In genomic region chr2:58387701-58388100, GRCh38 we compare ENCODE assay signal across 24 cellular contexts.
A peak's percentile ranks its signal among the peaks of the same experiment; 100 is the strongest.
DNase-seq lines count a peak whose midpoint lies in the region; ATAC-seq and TF ChIP-seq lines count a peak whose summit lies in the region.
"Had no signal": no experiment of that assay in that cellular context is flagged by ENCODE, and none has a peak within 500 bp of the region (broad histone marks: within the 10 kb centered on the region; RNA-seq: fewer than 3 reads in every experiment).

No MANE protein-coding gene starts in this region.

- H2BK120ac ChIP-seq in neuronal stem cell (ENCODE audit: low read depth, low read length): no peak overlapping the region

- H3K27me3 Mint-ChIP-seq in activated CD4-positive, alpha-beta memory T cell treated with anti-CD3 and anti-CD28 coated beads for 36 hours: peaks cover under 1% of the 10 kb centered on the region
- H3K27me3 Mint-ChIP-seq: CD4-positive, CD25-positive, alpha-beta regulatory T cell had no signal

- DNase-seq in PC-3: peak; percentile 82
- DNase-seq in mammary epithelial cell: peak; percentile 38
- DNase-seq in neuronal stem cell (ENCODE audit: low spot score): no peak
- no peak for DNase-seq in T1000 (lab: John Stamatoyannopoulos, UW)
- DNase-seq in lower leg skin (ENCODE audit: low spot score in 2 of 2): no peak
- no peak for DNase-seq in activated CD4-positive, alpha-beta memory T cell treated with anti-CD3 and anti-CD28 coated beads for 36 hours
- no peak for DNase-seq in anterior cingulate cortex (lab: John Stamatoyannopoulos, UW)
- DNase-seq: CD4-positive, CD25-positive, alpha-beta regulatory T cell; GOT3; HFFc6; Kasumi-1; MG63; NCI-H1105 treated with DMSO at 0.1 percent for 48 hours; NCI-H146; NCI-H1930; NCI-H2107; NCI-H446; NCI-H524 treated with DMSO at 0.1 percent for 48 hours; NCI-H774; SHP77 had no signal

- 41% methylated on average over 1 of the region's 1 CpG for WGBS in mammary epithelial cell (ENCODE audit: low coverage, missing lambda C conversion rate)
- no CpG with 5 or more reads among the region's 1 CpG for WGBS in neuronal stem cell (ENCODE audit: extremely low coverage in 2 of 2, insufficient read length in 2 of 2, insufficient replicate concordance in 1 of 2), 2 donors
- WGBS in lower leg skin, 2 donors: 68 to 88% methylated on average over 1 of the region's 1 CpG

- no peak for TF ChIP-seq POLR2A in lower leg skin (IDR thresholded peaks at IDR 0.05)

- no peak overlapping the region for H3K18ac ChIP-seq in neuronal stem cell (ENCODE audit: low read length)

- H4K20me1 ChIP-seq in PC-3 (ENCODE audit: low read length) (no peaks in the 10 kb centered on the region), mammary epithelial cell (ENCODE audit: insufficient read depth, low read length) (no peaks in the 10 kb centered on the region)
- H4K20me1 ChIP-seq: BLaER1 had no signal

- H3K36me3 ChIP-seq in ES-I3 (ENCODE audit: insufficient read depth, low read length): no peaks in the 10 kb centered on the region
- H3K36me3 ChIP-seq in PC-3 (ENCODE audit: low read depth, low read length): no peaks in the 10 kb centered on the region
- no peaks in the 10 kb centered on the region for H3K36me3 ChIP-seq in mammary epithelial cell (ENCODE audit: insufficient read depth, low read length)
- no peaks in the 10 kb centered on the region for H3K36me3 ChIP-seq in neuronal stem cell (replicated peaks in 1 of 2; ENCODE audit: control insufficient read depth in 2 of 2, insufficient read depth in 2 of 2, low read length in 2 of 2)
- H3K36me3 ChIP-seq: BLaER1, HAP-1, MG63 had no signal

- no peak overlapping the region for H4K8ac ChIP-seq in neuronal stem cell (ENCODE audit: low read depth, low read length)

- CTCF ChIA-PET in PC-3 (lab: Charles Lee): no interaction called here
- CTCF ChIA-PET in mammary epithelial cell (lab: Charles Lee; ENCODE audit: low non-redundant PET): no interaction called here
- CTCF ChIA-PET in activated CD4-positive, alpha-beta memory T cell treated with anti-CD3 and anti-CD28 coated beads for 36 hours (lab: Charles Lee): no interaction called here

- no peak overlapping the region for H3K27ac Mint-ChIP-seq in activated CD4-positive, alpha-beta memory T cell treated with anti-CD3 and anti-CD28 coated beads for 36 hours
- H3K27ac Mint-ChIP-seq: CD4-positive, CD25-positive, alpha-beta regulatory T cell; HFFc6 had no signal

- no peak overlapping the region for H3K14ac ChIP-seq in neuronal stem cell (ENCODE audit: low read length)

- H2BK15ac ChIP-seq in neuronal stem cell (ENCODE audit: low read length): no peak overlapping the region

- H3F3A ChIP-seq in PC-3 (ENCODE audit: low read length, unreplicated experiment): no peaks in the 10 kb centered on the region

- H3K9me3 ChIP-seq in ES-I3 (ENCODE audit: control insufficient read depth, insufficient read depth, low read length) (no peaks in the 10 kb centered on the region), PC-3 (ENCODE audit: low read length) (no peaks in the 10 kb centered on the region), mammary epithelial cell (replicated peaks; ENCODE audit: insufficient read depth, low read length) (no peaks in the 10 kb centered on the region), neuronal stem cell (replicated peaks in 1 of 2; ENCODE audit: control insufficient read depth in 2 of 2, insufficient read depth in 1 of 2, low read depth in 1 of 2, low read length in 2 of 2) (no peaks in the 10 kb centered on the region)
- H3K9me3 ChIP-seq: BLaER1, HAP-1, MG63 had no signal

- H3K9me2 ChIP-seq in PC-3 (replicated peaks; ENCODE audit: low read length): no peaks in the 10 kb centered on the region

- no peaks in the 10 kb centered on the region for H3K36me3 Mint-ChIP-seq in activated CD4-positive, alpha-beta memory T cell treated with anti-CD3 and anti-CD28 coated beads for 36 hours
- H3K36me3 Mint-ChIP-seq: CD4-positive, CD25-positive, alpha-beta regulatory T cell had no signal

- intact Hi-C loops in PC-3 (cut with micrococcal nuclease) (no loop called here), mammary epithelial cell (cut with micrococcal nuclease) (no loop called here), lower leg skin (cut with DNase I; ENCODE audit: low total_unique reads) (no loop called here)
- intact Hi-C loops in activated CD4-positive, alpha-beta memory T cell treated with anti-CD3 and anti-CD28 coated beads for 36 hours (cut with micrococcal nuclease): no loop called here

- H3K4me3 ChIP-seq in PC-3 (ENCODE audit: low read length) (no peak overlapping the region), mammary epithelial cell (replicated peaks in 1 of 3; ENCODE audit: insufficient read depth in 1 of 3, low read depth in 2 of 3, low read length in 3 of 3) (no peak overlapping the region), neuronal stem cell (ENCODE audit: low read length in 2 of 2) (no peak overlapping the region), lower leg skin (ENCODE audit: low read depth, poor library complexity, severe bottlenecking) (no peak overlapping the region)
- H3K4me3 ChIP-seq: BLaER1, HAP-1, MG63, SK-N-MC had no signal

- POLR2A ChIA-PET in PC-3 (lab: Charles Lee; ENCODE audit: unreplicated experiment): no interaction called here
- POLR2A ChIA-PET in activated CD4-positive, alpha-beta memory T cell treated with anti-CD3 and anti-CD28 coated beads for 36 hours (lab: Charles Lee): no interaction called here

- H3K4me1 ChIP-seq in ES-I3 (ENCODE audit: insufficient read depth, low read length) (no peaks in the 10 kb centered on the region), PC-3 (ENCODE audit: insufficient read depth, low read length) (peaks cover 9% of the 10 kb centered on the region; the same call in 1 of the 2 replicates), mammary epithelial cell (ENCODE audit: insufficient read depth, low read length) (no peaks in the 10 kb centered on the region), neuronal stem cell (ENCODE audit: control insufficient read depth in 2 of 2, insufficient read depth in 1 of 2, low read depth in 1 of 2, low read length in 2 of 2) (no peaks in the 10 kb centered on the region)
- H3K4me1 ChIP-seq: BLaER1, HAP-1 had no signal

- no peak overlapping the region for H3K4ac ChIP-seq in neuronal stem cell (ENCODE audit: low read length)

- H3K23ac ChIP-seq in neuronal stem cell (ENCODE audit: low read depth, low read length, poor library complexity): no peak overlapping the region

- no peak overlapping the region for H2BK12ac ChIP-seq in neuronal stem cell (ENCODE audit: low read length)

- no TSS peak for BruUV-seq in PC-3 (replicated peaks; lab: Mats Ljungman, UMichigan)
- BruUV-seq in mammary epithelial cell (replicated peaks; lab: Mats Ljungman, UMichigan): no TSS peak

- H3K9ac ChIP-seq in ES-I3 (ENCODE audit: low read depth, low read length) (peak overlapping the region; percentile 37; the same call in 1 of the 2 replicates), PC-3 (ENCODE audit: low read length) (no peak overlapping the region), mammary epithelial cell (ENCODE audit: insufficient read depth, low read length) (no peak overlapping the region), neuronal stem cell (ENCODE audit: low read depth, low read length, poor library complexity) (no peak overlapping the region)
- H3K9ac ChIP-seq: BLaER1 had no signal

- H3K27ac ChIP-seq in PC-3 (ENCODE audit: low read length) (no peak overlapping the region), mammary epithelial cell (ENCODE audit: insufficient read depth, low read depth, low read length) (no peak overlapping the region), neuronal stem cell (replicated peaks; ENCODE audit: low read length) (no peak overlapping the region)
- H3K27ac ChIP-seq: BLaER1, SK-N-MC had no signal

- H3K27me3 ChIP-seq in PC-3 (ENCODE audit: low read length): no peaks in the 10 kb centered on the region
- H3K27me3 ChIP-seq in mammary epithelial cell (ENCODE audit: insufficient read depth, low read length): no peaks in the 10 kb centered on the region
- no peaks in the 10 kb centered on the region for H3K27me3 ChIP-seq in neuronal stem cell (ENCODE audit: control insufficient read depth in 3 of 3, insufficient read depth in 3 of 3, low read depth in 1 of 3, low read length in 3 of 3)
- H3K27me3 ChIP-seq: BLaER1, MG63 had no signal

- dilution Hi-C loops in mammary epithelial cell (cut with HindIII; ENCODE audit: low sequenced_read_pairs): no loop called here

- TF ChIP-seq CTCF in PC-3 (conservative IDR thresholded peaks at IDR 0.05; ENCODE audit: low read depth, low read length): no peak
- TF ChIP-seq CTCF in mammary epithelial cell (conservative IDR thresholded peaks at IDR 0.05 in 1 of 2, IDR thresholded peaks at IDR 0.05 in 1 of 2; ENCODE audit: extremely low read depth in 1 of 2, insufficient read depth in 1 of 2, low read depth in 1 of 2, low read length in 2 of 2): no peak
- no peak for TF ChIP-seq CTCF in lower leg skin (IDR thresholded peaks at IDR 0.05)

- H2AK5ac ChIP-seq in neuronal stem cell (ENCODE audit: low read depth, low read length): no peak overlapping the region

- no peaks in the 10 kb centered on the region for H3K79me2 ChIP-seq in PC-3 (ENCODE audit: low read length)
- H3K79me2 ChIP-seq in mammary epithelial cell (ENCODE audit: insufficient read depth, low read length): no peaks in the 10 kb centered on the region

- no peak overlapping the region for H2BK5ac ChIP-seq in neuronal stem cell (ENCODE audit: low read length)

- no peaks in the 10 kb centered on the region for H3K4me1 Mint-ChIP-seq in activated CD4-positive, alpha-beta memory T cell treated with anti-CD3 and anti-CD28 coated beads for 36 hours (ENCODE audit: low read depth)
- H3K4me1 Mint-ChIP-seq: CD4-positive, CD25-positive, alpha-beta regulatory T cell had no signal

- no peaks in the 10 kb centered on the region for H3K9me3 Mint-ChIP-seq in activated CD4-positive, alpha-beta memory T cell treated with anti-CD3 and anti-CD28 coated beads for 36 hours
- H3K9me3 Mint-ChIP-seq: HFFc6 had no signal

- in situ Hi-C loops in mammary epithelial cell (cut with MboI; ENCODE audit: low sequenced_read_pairs in 2 of 2): no loop called here

- H3K4me2 ChIP-seq in PC-3 (ENCODE audit: low read length) (no peak overlapping the region), mammary epithelial cell (ENCODE audit: insufficient read depth, low read depth, low read length) (no peak overlapping the region), neuronal stem cell (ENCODE audit: insufficient read depth, low read length, poor library complexity, severe bottlenecking) (no peak overlapping the region)
- H3K4me2 ChIP-seq: BLaER1 had no signal

- H3K79me1 ChIP-seq in neuronal stem cell (ENCODE audit: low read depth, low read length): peaks cover 3% of the 10 kb centered on the region

- H2AFZ ChIP-seq in PC-3 (ENCODE audit: low read length): no peak overlapping the region
- H2AFZ ChIP-seq in mammary epithelial cell (ENCODE audit: low read depth, low read length): no peak overlapping the region
- H2AFZ ChIP-seq in neuronal stem cell (ENCODE audit: low read length): peak overlapping the region; percentile 64

- ATAC-seq in PC-3: no peak

- H3K4me3 Mint-ChIP-seq in activated CD4-positive, alpha-beta memory T cell treated with anti-CD3 and anti-CD28 coated beads for 36 hours: no peak overlapping the region
- H3K4me3 Mint-ChIP-seq: CD4-positive, CD25-positive, alpha-beta regulatory T cell; HFFc6 had no signal

- H4K91ac ChIP-seq in neuronal stem cell (ENCODE audit: low read depth, low read length, poor library complexity): no peak overlapping the region

Comparison
In these comparisons a context has a peak if more than half of its experiments do, and no peak if none do; other contexts are left out.
1. DNase-seq: peak in PC-3 (single experiment) and mammary epithelial cell (single experiment); none in neuronal stem cell (single experiment), T1000 (single experiment), lower leg skin (0 of 2), activated CD4-positive, alpha-beta memory T cell treated with anti-CD3 and anti-CD28 coated beads for 36 hours (single experiment) and anterior cingulate cortex (0 of 58).